8 cellular contexts compared by ENCODE assay signal in genomic region chr14:79279645-79280399, GRCh38.
DNase-seq lines count a peak whose midpoint lies in the region; ATAC-seq, FAIRE-seq and TF ChIP-seq lines count a peak whose summit lies in the region.

No MANE protein-coding gene starts in this region.

- H4K8ac ChIP-seq in H1 (ENCODE audit: extremely low read depth, insufficient read depth, low read length) = peak overlapping the region; percentile 39; the same call in 1 of the 2 replicates

- intact Hi-C loops in A673 (cut with micrococcal nuclease; ENCODE audit: unreplicated experiment) = no loop called here

- H3K4me3 ChIP-seq in A673 (ENCODE audit: low read depth, low read length, poor library complexity, severe bottlenecking) (peak overlapping the region; percentile 38), HUES6 (ENCODE audit: low read depth, low read length) (peak overlapping the region; percentile 77), H1 (ENCODE audit: extremely low read depth in 1 of 4, insufficient read depth in 2 of 4, low read depth in 3 of 4, low read length in 4 of 4) (peak overlapping the region; percentile 61 to 77 (median 71)), mucosa of rectum (ENCODE audit: low read length in 2 of 2) (peak overlapping the region; percentile 67 to 69)

- BruUV-seq in A673 (replicated peaks; lab: Mats Ljungman, UMichigan) = no TSS peak

- POLR2A ChIA-PET in A673 (lab: Charles Lee; ENCODE audit: low non-redundant PET) = no interaction called here
- POLR2A ChIA-PET in H1 (lab: Charles Lee; ENCODE audit: partially characterized antibody) = no interaction called here
- POLR2A ChIA-PET in activated CD4-positive, alpha-beta memory T cell treated with anti-CD3 and anti-CD28 coated beads, Interleukin-2, amount 10 ng/mL, durations not matched to agents 7 days and 5 days (lab: Charles Lee) = no interaction called here

- H3K4me3 Mint-ChIP-seq in activated CD4-positive, alpha-beta memory T cell treated with anti-CD3 and anti-CD28 coated beads, Interleukin-2, amount 10 ng/mL, durations not matched to agents 7 days and 5 days = no peak overlapping the region

- CTCF ChIA-PET in A673 (lab: Charles Lee) = no interaction called here
- CTCF ChIA-PET in H1 (lab: Charles Lee; ENCODE audit: partially characterized antibody) = interaction anchor here (1.0 to 2.3 kb wide), 2 partner anchors 189 to 205 kb away, joined by 3 to 5 read pairs; no protein-coding TSS in a partner anchor
- CTCF ChIA-PET in activated CD4-positive, alpha-beta memory T cell treated with anti-CD3 and anti-CD28 coated beads, Interleukin-2, amount 10 ng/mL, durations not matched to agents 7 days and 5 days (lab: Charles Lee) = no interaction called here

- WGBS in H1 (ENCODE audit: extremely low coverage in 1 of 2, insufficient coverage in 1 of 2, insufficient read length in 1 of 2, insufficient replicate concordance in 2 of 2, low coverage in 1 of 2, low lambda C conversion rate in 2 of 2, missing lambda C conversion rate in 1 of 2), 2 experiments = 2% methylated on average over 34 of the region's 34 CpGs; no CpG with 5 or more reads in 1 of the 2 experiments

- TF ChIP-seq POLR2A in H1 (IDR thresholded peaks at IDR 0.05; ENCODE audit: control extremely low read depth in 1 of 2, low read depth in 2 of 2, low read length in 2 of 2) = no peak

- H2BK20ac ChIP-seq in H1 (ENCODE audit: low read length) = no peak overlapping the region

- H4K5ac ChIP-seq in H1 (ENCODE audit: insufficient read length, low read depth, low read length) = no peak overlapping the region

- no peaks in the 10 kb centered on the region; the same call in 1 of the 2 replicates for H3K79me1 ChIP-seq in H1 (ENCODE audit: low read depth, low read length)

- no peaks in the 10 kb centered on the region for H3K79me2 ChIP-seq in H1 (ENCODE audit: control insufficient read depth in 1 of 2, insufficient read depth in 2 of 2, low read length in 2 of 2)

- H3K56ac ChIP-seq in H1 (replicated peaks; ENCODE audit: insufficient read length, low read depth, low read length) = peak overlapping the region; percentile 79

- ATAC-seq in GM18519 (IDR thresholded peaks at IDR 0.05; ENCODE audit: low FRiP score, unreplicated experiment) = no peak

- H3K27ac Mint-ChIP-seq in activated CD4-positive, alpha-beta memory T cell treated with anti-CD3 and anti-CD28 coated beads, Interleukin-2, amount 10 ng/mL, durations not matched to agents 7 days and 5 days = no peak overlapping the region

- no peak overlapping the region for H3K23ac ChIP-seq in H1 (ENCODE audit: insufficient read length)

- no peak overlapping the region for H2BK120ac ChIP-seq in H1 (replicated peaks; ENCODE audit: low read depth, low read length)

- no peak for TF ChIP-seq EP300 in H1 (IDR thresholded peaks at IDR 0.05; ENCODE audit: borderline replicate concordance in 1 of 2, low read depth in 2 of 2, low read length in 2 of 2)

- peak overlapping the region; percentile 96 to 98 for H3K4me2 ChIP-seq in H1 (ENCODE audit: insufficient read depth in 1 of 2, low read depth in 2 of 2, low read length in 2 of 2)

- H3K9ac ChIP-seq in HUES6 (ENCODE audit: low read length) (peak overlapping the region; percentile 50), H1 (replicated peaks in 1 of 4; ENCODE audit: extremely low read depth in 1 of 4, low read depth in 3 of 4, low read length in 3 of 4) (no peak overlapping the region; a peak in 1 of 7 replicates), mucosa of rectum (ENCODE audit: low read depth in 1 of 2, low read length in 2 of 2) (no peak overlapping the region)

- H3K23me2 ChIP-seq in H1 (ENCODE audit: low read depth, low read length) = peaks cover 28% of the 10 kb centered on the region

- H3K9me3 ChIP-seq in A673 (ENCODE audit: low read depth, low read length, poor library complexity, severe bottlenecking) (no peaks in the 10 kb centered on the region), HUES6 (ENCODE audit: control insufficient read depth, insufficient read depth, low read depth, low read length) (no peaks in the 10 kb centered on the region), H1 (ENCODE audit: insufficient read depth in 2 of 2, low read depth in 1 of 2, low read length in 1 of 2) (no peaks in the 10 kb centered on the region), mucosa of rectum (ENCODE audit: control insufficient read depth in 2 of 2, low read length in 2 of 2) (no peaks in the 10 kb centered on the region)

- TF ChIP-seq CTCF in A673 (conservative IDR thresholded peaks at IDR 0.05; ENCODE audit: low read depth, low read length) (no peak), H1 (IDR thresholded peaks at IDR 0.05; ENCODE audit: control extremely low read depth in 1 of 3, insufficient read depth in 1 of 3, low read depth in 1 of 3, low read length in 3 of 3) (no peak)

- H4K91ac ChIP-seq in H1 (replicated peaks; ENCODE audit: insufficient read length, low read length) = no peak overlapping the region

- H2BK15ac ChIP-seq in H1 (ENCODE audit: low read length) = no peak overlapping the region

- DNase-seq in A673 (ENCODE audit: low spot score) (no peak), H1 (ENCODE audit: low read depth in 1 of 2, low spot score in 2 of 2) (no peak), dedifferentiated amniotic fluid mesenchymal stem cell (ENCODE audit: extremely low spot score) (no peak), NOMO-1 (lab: John Stamatoyannopoulos, UW; ENCODE audit: unreplicated experiment in 2 of 2) (no peak)
- DNase-seq in activated CD4-positive, alpha-beta memory T cell treated with anti-CD3 and anti-CD28 coated beads, Interleukin-2, amount 10 ng/mL, durations not matched to agents 7 days and 5 days = no peak

- H3K36me3 Mint-ChIP-seq in activated CD4-positive, alpha-beta memory T cell treated with anti-CD3 and anti-CD28 coated beads, Interleukin-2, amount 10 ng/mL, durations not matched to agents 7 days and 5 days (ENCODE audit: low read depth) = peaks cover 4% of the 10 kb centered on the region

- H3K4ac ChIP-seq in H1 (replicated peaks; ENCODE audit: insufficient read length, low read depth, low read length) = no peak overlapping the region

- H3K4me1 Mint-ChIP-seq in activated CD4-positive, alpha-beta memory T cell treated with anti-CD3 and anti-CD28 coated beads, Interleukin-2, amount 10 ng/mL, durations not matched to agents 7 days and 5 days = no peaks in the 10 kb centered on the region

- H3K27me3 ChIP-seq in A673 (replicated peaks; ENCODE audit: insufficient read depth, low read depth, low read length, poor library complexity) (peaks cover 74% of the 10 kb centered on the region), HUES6 (ENCODE audit: control insufficient read depth, insufficient read depth, low read length) (peaks cover 62% of the 10 kb centered on the region), H1 (replicated peaks in 1 of 4; ENCODE audit: control insufficient read depth in 3 of 4, extremely low read depth in 1 of 4, insufficient read depth in 3 of 4, low read length in 3 of 4) (peaks cover 6 to 48% (median 39%) of the 10 kb centered on the region in 4 experiments), mucosa of rectum (ENCODE audit: control insufficient read depth in 2 of 2, insufficient read depth in 2 of 2, low read length in 2 of 2) (peaks cover 10 to 23% of the 10 kb centered on the region in 2 donors)

- no peak overlapping the region; the same call in 1 of the 2 replicates for H2BK5ac ChIP-seq in H1 (ENCODE audit: low read depth, low read length)

- H3K4me1 ChIP-seq in A673 (ENCODE audit: insufficient read depth, low read length, poor library complexity, severe bottlenecking) (peaks cover 4% of the 10 kb centered on the region), HUES6 (ENCODE audit: control insufficient read depth, insufficient read depth, low read length) (peaks cover 32% of the 10 kb centered on the region), H1 (replicated peaks in 1 of 4; ENCODE audit: control insufficient read depth in 3 of 4, insufficient read depth in 4 of 4, low read length in 3 of 4) (peaks cover 3 to 30% (median 14%) of the 10 kb centered on the region in 4 experiments), mucosa of rectum (ENCODE audit: control insufficient read depth in 2 of 2, insufficient read depth in 2 of 2, low read length in 2 of 2) (peaks cover 7 to 9% of the 10 kb centered on the region in 2 donors)

- H3K36me3 ChIP-seq in A673 (ENCODE audit: insufficient read depth, low read length, poor library complexity, severe bottlenecking) (no peaks in the 10 kb centered on the region), HUES6 (ENCODE audit: control insufficient read depth, insufficient read depth, low read length) (no peaks in the 10 kb centered on the region), H1 (ENCODE audit: control insufficient read depth in 2 of 4, insufficient read depth in 4 of 4, low read length in 3 of 4) (no peaks in the 10 kb centered on the region), mucosa of rectum (ENCODE audit: control insufficient read depth in 2 of 2, insufficient read depth in 2 of 2, low read length in 2 of 2) (no peaks in the 10 kb centered on the region)

- H3K27me3 Mint-ChIP-seq in activated CD4-positive, alpha-beta memory T cell treated with anti-CD3 and anti-CD28 coated beads, Interleukin-2, amount 10 ng/mL, durations not matched to agents 7 days and 5 days = peaks cover 38% of the 10 kb centered on the region

- no peak overlapping the region for H2AK5ac ChIP-seq in H1 (ENCODE audit: low read depth, low read length)

- H4K20me1 ChIP-seq in H1 (replicated peaks in 1 of 2; ENCODE audit: control insufficient read depth in 1 of 2, insufficient read depth in 2 of 2, low read length in 2 of 2) = peaks cover 0 to 7% of the 10 kb centered on the region in 2 experiments

- H3K9me3 Mint-ChIP-seq in activated CD4-positive, alpha-beta memory T cell treated with anti-CD3 and anti-CD28 coated beads, Interleukin-2, amount 10 ng/mL, durations not matched to agents 7 days and 5 days = no peaks in the 10 kb centered on the region

- no peak for FAIRE-seq in H1 (lab: Jason Lieb, UNC)

- peak overlapping the region; percentile 93 for H3K18ac ChIP-seq in H1 (ENCODE audit: extremely low read depth, low read length)

- no peak overlapping the region for H2BK12ac ChIP-seq in H1 (ENCODE audit: low read depth, low read length)

- H3K27ac ChIP-seq in A673 (ENCODE audit: low read depth, low read length, poor library complexity, severe bottlenecking) = no peak overlapping the region
- H3K27ac ChIP-seq in HUES6 (ENCODE audit: low read depth, low read length) = no peak overlapping the region
- H3K27ac ChIP-seq in H1 (ENCODE audit: low read depth, low read length) = no peak overlapping the region
- H3K27ac ChIP-seq in mucosa of rectum (ENCODE audit: low read depth in 2 of 2, low read length in 2 of 2) = no peak overlapping the region

- H2AFZ ChIP-seq in H1 (ENCODE audit: low read length) = peak overlapping the region; percentile 91

- no peak for TF ChIP-seq RAD21 in H1 (IDR thresholded peaks at IDR 0.05 in 1 of 2, conservative IDR thresholded peaks at IDR 0.05 in 1 of 2; ENCODE audit: low read depth in 2 of 2, low read length in 2 of 2)

- H3K14ac ChIP-seq in H1 (ENCODE audit: insufficient read length) = no peak overlapping the region

TF ChIP-seq in H1, 55 proteins besides CTCF, POLR2A, EP300 and RAD21 (continues in another document):
- no peak for TF ChIP-seq SP2 (IDR thresholded peaks at IDR 0.05; ENCODE audit: low read length)
- peak; percentile 21 for TF ChIP-seq ASH2L (IDR thresholded peaks at IDR 0.05; ENCODE audit: low read length)
- peak; percentile 57; the same call in 1 of the 2 replicates for TF ChIP-seq SUZ12 (IDR thresholded peaks at IDR 0.05; ENCODE audit: low read length)
- no peak for TF ChIP-seq MAFK (IDR thresholded peaks at IDR 0.05; ENCODE audit: low read depth, low read length)
